In the genomic region with DNA sequence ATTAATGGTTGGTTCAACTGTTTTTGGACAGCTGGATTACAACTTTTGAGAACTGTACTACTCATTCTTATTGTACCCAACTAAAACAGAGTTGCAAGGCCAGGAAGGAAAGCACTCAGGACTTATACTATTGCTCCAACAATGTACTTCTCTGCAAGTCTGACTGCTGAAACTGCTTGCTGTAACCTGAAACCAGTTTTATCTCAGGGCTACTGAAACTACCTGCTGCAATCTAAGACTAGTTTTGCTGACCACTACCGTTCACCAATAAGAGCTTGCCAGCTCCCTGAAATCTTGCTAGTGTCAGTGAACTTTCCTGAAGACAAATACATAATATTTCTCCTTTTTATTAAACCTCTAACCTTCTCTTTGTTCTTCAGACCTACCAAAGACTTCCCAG, we compare ENCODE assay signal across 25 cellular contexts.
DNase-seq lines count a peak whose midpoint lies in the region; FAIRE-seq and TF ChIP-seq lines count a peak whose summit lies in the region.
"Had no signal": no experiment of that assay in that cellular context is flagged by ENCODE, and none has a peak within 500 bp of the region (broad histone marks: within the 10 kb centered on the region; RNA-seq: fewer than 3 reads in every experiment).

No MANE protein-coding gene starts in this region.

- no peak overlapping the region for H2BK120ac ChIP-seq in H1 (replicated peaks; ENCODE audit: low read depth, low read length)

- no peaks in the 10 kb centered on the region for H3K79me1 ChIP-seq in H1 (ENCODE audit: low read depth, low read length)

- H2AFZ ChIP-seq in H1 (ENCODE audit: low read length): peak overlapping the region; percentile 18; the same call in 1 of the 2 replicates

- POLR2A ChIA-PET in H1 (lab: Charles Lee; ENCODE audit: partially characterized antibody): no interaction called here

- H4K91ac ChIP-seq in H1 (replicated peaks; ENCODE audit: insufficient read length, low read length): no peak overlapping the region

- no peak overlapping the region for H4K5ac ChIP-seq in H1 (ENCODE audit: insufficient read length, low read depth, low read length)

- no peak overlapping the region for H2BK12ac ChIP-seq in H1 (ENCODE audit: low read depth, low read length)

- TF ChIP-seq EP300 in H1 (IDR thresholded peaks at IDR 0.05; ENCODE audit: borderline replicate concordance in 1 of 2, low read depth in 2 of 2, low read length in 2 of 2): peak in 1 of 2 experiments; percentile 31; a peak in 1 of 3 replicates

- WGBS in H1 (ENCODE audit: extremely low coverage in 1 of 2, insufficient coverage in 1 of 2, insufficient read length in 1 of 2, insufficient replicate concordance in 2 of 2, low coverage in 1 of 2, low lambda C conversion rate in 2 of 2, missing lambda C conversion rate in 1 of 2), 2 experiments: 89% methylated on average over 1 of the region's 1 CpG; no CpG with 5 or more reads in 1 of the 2 experiments

- no peaks in the 10 kb centered on the region for H3K36me3 ChIP-seq in H1 (ENCODE audit: control insufficient read depth in 2 of 4, insufficient read depth in 4 of 4, low read length in 3 of 4)
- H3K36me3 ChIP-seq: ascending aorta, heart right ventricle, left ventricle myocardium inferior, right atrium auricular region, upper lobe of right lung had no signal

- H2AK5ac ChIP-seq in H1 (ENCODE audit: low read depth, low read length): no peak overlapping the region

- H3K14ac ChIP-seq in H1 (ENCODE audit: insufficient read length): no peak overlapping the region

- no peaks in the 10 kb centered on the region for H3K23me2 ChIP-seq in H1 (ENCODE audit: low read depth, low read length)

- H4K8ac ChIP-seq in H1 (ENCODE audit: extremely low read depth, insufficient read depth, low read length): no peak overlapping the region

- 0 out of 4 replicates have a peak, but pooled peaks cover 0 to 3% of the 10 kb centered on the region in 2 experiments for H3K9me3 ChIP-seq in H1 (ENCODE audit: insufficient read depth in 2 of 2, low read depth in 1 of 2, low read length in 1 of 2)
- H3K9me3 ChIP-seq: ascending aorta, right atrium auricular region, upper lobe of right lung had no signal

- H3K56ac ChIP-seq in H1 (replicated peaks; ENCODE audit: insufficient read length, low read depth, low read length): no peak overlapping the region

- H2BK20ac ChIP-seq in H1 (ENCODE audit: low read length): no peak overlapping the region

- H3K4me2 ChIP-seq in H1 (ENCODE audit: insufficient read depth in 1 of 2, low read depth in 2 of 2, low read length in 2 of 2): no peak overlapping the region

- no peak for FAIRE-seq in H1 (lab: Jason Lieb, UNC)

- CTCF ChIA-PET in H1 (lab: Charles Lee; ENCODE audit: partially characterized antibody): no interaction called here

- H3K23ac ChIP-seq in H1 (ENCODE audit: insufficient read length): no peak overlapping the region

- H3K79me2 ChIP-seq in H1 (ENCODE audit: control insufficient read depth in 1 of 2, insufficient read depth in 2 of 2, low read length in 2 of 2): no peaks in the 10 kb centered on the region

- no peak for TF ChIP-seq RAD21 in H1 (IDR thresholded peaks at IDR 0.05 in 1 of 2, conservative IDR thresholded peaks at IDR 0.05 in 1 of 2; ENCODE audit: low read depth in 2 of 2, low read length in 2 of 2)

- H2BK15ac ChIP-seq in H1 (ENCODE audit: low read length): no peak overlapping the region

- no peak overlapping the region for H2BK5ac ChIP-seq in H1 (ENCODE audit: low read depth, low read length)

- peak; percentile 0 for DNase-seq in SHP77 treated with DMSO at 0.1 percent for 48 hours (lab: John Stamatoyannopoulos, UW)
- no peak for DNase-seq in SHP77 (lab: John Stamatoyannopoulos, UW)
- DNase-seq in OCI-M1 (lab: John Stamatoyannopoulos, UW): peak; percentile 23
- no peak for DNase-seq in H1 (ENCODE audit: low read depth in 1 of 2, low spot score in 2 of 2)
- no peak for DNase-seq in NCI-H1930 (lab: John Stamatoyannopoulos, UW)
- DNase-seq in GM03348 (ENCODE audit: low spot score): no peak
- DNase-seq in AG08395 (ENCODE audit: low spot score): no peak
- no peak for DNase-seq in SIG-M5 treated with dmso at 0.1 percent for 504 hours (lab: John Stamatoyannopoulos, UW; ENCODE audit: unreplicated experiment)
- DNase-seq: activated CD4-positive, alpha-beta memory T cell treated with anti-CD3 and anti-CD28 coated beads for 36 hours; activated CD4-positive, CD25-positive, alpha-beta regulatory T cell; activated CD8-positive, alpha-beta memory T cell treated with anti-CD3 and anti-CD28 coated beads, Interleukin-2, amount 50 U/mL, for 48 hours; effector CD4-positive, alpha-beta T cell; foreskin keratinocyte; heart right ventricle; left ventricle myocardium inferior; naive thymus-derived CD4-positive, alpha-beta T cell; NCI-H1694; NCI-H2227 treated with DMSO at 0.1 percent for 48 hours; NCI-H82; Right ventricle myocardium superior; stimulated activated CD4-positive, alpha-beta T cell treated with anti-CD3 and anti-CD28 coated beads, Interleukin-4, amount 100 ng/mL, for 1 hour; upper lobe of right lung had no signal

- no peak overlapping the region for H3K9ac ChIP-seq in H1 (replicated peaks in 1 of 4; ENCODE audit: extremely low read depth in 1 of 4, low read depth in 3 of 4, low read length in 3 of 4)

- no peaks in the 10 kb centered on the region for H4K20me1 ChIP-seq in H1 (replicated peaks in 1 of 2; ENCODE audit: control insufficient read depth in 1 of 2, insufficient read depth in 2 of 2, low read length in 2 of 2)

- no peaks in the 10 kb centered on the region for H3K27me3 ChIP-seq in H1 (replicated peaks in 1 of 4; ENCODE audit: control insufficient read depth in 3 of 4, extremely low read depth in 1 of 4, insufficient read depth in 3 of 4, low read length in 3 of 4)
- H3K27me3 ChIP-seq: ascending aorta, right atrium auricular region, upper lobe of right lung had no signal

- H3K4me3 ChIP-seq in H1 (ENCODE audit: extremely low read depth in 1 of 4, insufficient read depth in 2 of 4, low read depth in 3 of 4, low read length in 4 of 4): no peak overlapping the region
- H3K4me3 ChIP-seq: ascending aorta, heart right ventricle, left ventricle myocardium inferior, right atrium auricular region, upper lobe of right lung had no signal

- no peak for TF ChIP-seq POLR2A in H1 (IDR thresholded peaks at IDR 0.05; ENCODE audit: control extremely low read depth in 1 of 2, low read depth in 2 of 2, low read length in 2 of 2)

- no peak overlapping the region for H3K27ac ChIP-seq in H1 (ENCODE audit: low read depth, low read length)
- H3K27ac ChIP-seq: ascending aorta, epithelial cell of prostate, foreskin keratinocyte, heart right ventricle, left ventricle myocardium inferior, right atrium auricular region, upper lobe of right lung had no signal

- H3K4ac ChIP-seq in H1 (replicated peaks; ENCODE audit: insufficient read length, low read depth, low read length): no peak overlapping the region

- no peaks in the 10 kb centered on the region for H3K4me1 ChIP-seq in H1 (replicated peaks in 1 of 4; ENCODE audit: control insufficient read depth in 3 of 4, insufficient read depth in 4 of 4, low read length in 3 of 4)
- H3K4me1 ChIP-seq: ascending aorta, foreskin keratinocyte, heart right ventricle, left ventricle myocardium inferior, right atrium auricular region, upper lobe of right lung had no signal

- TF ChIP-seq CTCF in H1 (IDR thresholded peaks at IDR 0.05; ENCODE audit: control extremely low read depth in 1 of 3, insufficient read depth in 1 of 3, low read depth in 1 of 3, low read length in 3 of 3): no peak

- H3K18ac ChIP-seq in H1 (ENCODE audit: extremely low read depth, low read length): no peak overlapping the region

Comparison
In these comparisons a context has a peak if more than half of its experiments do, and no peak if none do; other contexts are left out.
1. DNase-seq: peak in SHP77 treated with DMSO at 0.1 percent for 48 hours (single experiment) and OCI-M1 (single experiment); none in SHP77 (0 of 2), H1 (0 of 2), NCI-H1930 (0 of 2), GM03348 (single experiment), AG08395 (single experiment) and SIG-M5 treated with dmso at 0.1 percent for 504 hours (single experiment).